22 cellular contexts compared by ENCODE assay signal in the genomic region with DNA sequence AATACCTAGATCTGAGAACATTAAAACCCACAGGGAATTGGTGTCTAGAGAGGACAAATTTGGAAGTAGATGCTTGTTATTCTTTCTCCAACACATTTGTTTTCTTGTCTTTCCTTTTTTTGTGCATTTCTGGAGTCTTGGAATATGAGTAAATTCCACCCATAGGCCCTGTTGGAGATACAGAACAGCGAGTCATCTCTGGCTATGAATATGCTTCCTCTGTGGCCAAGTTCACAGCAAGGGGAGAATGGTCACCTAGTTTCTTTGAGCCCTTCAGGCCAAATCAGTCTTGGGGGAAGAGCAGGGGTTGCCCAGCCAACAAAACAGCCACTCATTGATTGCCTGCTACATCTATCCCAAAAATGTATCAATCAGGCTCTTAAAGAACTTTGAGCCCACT. TPM values are rescaled to one million over a fixed set of nuclear protein-coding genes. Genes with fewer than 3 reads are reported as not detected.
DNase-seq lines count a peak whose midpoint lies in the region; ATAC-seq and TF ChIP-seq lines count a peak whose summit lies in the region.
"Had no signal": no experiment of that assay in that cellular context is flagged by ENCODE, and none has a peak within 500 bp of the region (broad histone marks: within the 10 kb centered on the region; RNA-seq: fewer than 3 reads in every experiment).

No MANE protein-coding gene starts in this region.

- TF ChIP-seq EP300 in SK-N-SH (IDR thresholded peaks at IDR 0.05; ENCODE audit: borderline replicate concordance in 1 of 2, low read depth in 1 of 2, low read length in 1 of 2), result no peak

- H3K4me3 ChIP-seq in IMR-90 (ENCODE audit: insufficient read depth, low read depth, low read length) (no peak overlapping the region), astrocyte of the spinal cord (ENCODE audit: low read depth, low read length) (no peak overlapping the region), SK-N-SH (ENCODE audit: low read depth in 2 of 2, low read length in 1 of 2) (no peak overlapping the region)
- H3K4me3 ChIP-seq: cardiac muscle cell, GM12878, Peyer's patch, prostate gland, spleen, thoracic aorta had no signal

- H3K79me2 ChIP-seq in SK-N-SH (ENCODE audit: insufficient read depth), result no peaks in the 10 kb centered on the region

- H4K91ac ChIP-seq in IMR-90 (ENCODE audit: insufficient read depth, low read depth, low read length), result no peak overlapping the region

- CTCF ChIA-PET in IMR-90 (lab: Yijun Ruan, JAX) (no interaction called here), SK-N-SH (lab: Yijun Ruan, JAX) (no interaction called here)

- H2AK5ac ChIP-seq in IMR-90 (ENCODE audit: low read depth, low read length), result no peak overlapping the region

- H4K8ac ChIP-seq in IMR-90 (ENCODE audit: low read depth in 2 of 2, low read length in 2 of 2), result no peak overlapping the region

- H4K20me1 ChIP-seq in IMR-90 (ENCODE audit: insufficient read depth, low read length) (no peaks in the 10 kb centered on the region), SK-N-SH (ENCODE audit: insufficient read depth) (no peaks in the 10 kb centered on the region)

- H3K23ac ChIP-seq in IMR-90 (ENCODE audit: low read depth, low read length), result no peak overlapping the region

- H3K36me3 ChIP-seq in IMR-90 (ENCODE audit: control insufficient read depth, insufficient read depth, low read length) (peaks cover 8% of the 10 kb centered on the region), SK-N-SH (replicated peaks in 1 of 2; ENCODE audit: control insufficient read depth in 1 of 2, insufficient read depth in 2 of 2, low read length in 1 of 2) (peaks cover 23 to 45% of the 10 kb centered on the region in 2 experiments)
- H3K36me3 ChIP-seq: cardiac muscle cell, prostate gland, thoracic aorta had no signal

- peaks cover 3% of the 10 kb centered on the region; the same call in 1 of the 2 replicates for H3K9me3 ChIP-seq in IMR-90 (ENCODE audit: control insufficient read depth, insufficient read depth, low read length)
- peaks cover 10% of the 10 kb centered on the region; the same call in 1 of the 2 replicates for H3K9me3 ChIP-seq in SK-N-SH
- H3K9me3 ChIP-seq: Peyer's patch, prostate gland, thoracic aorta had no signal

- H3K9me2 ChIP-seq in SK-N-SH, result peaks cover 4% of the 10 kb centered on the region; the same call in 1 of the 2 replicates

- H2BK20ac ChIP-seq in IMR-90 (ENCODE audit: low read depth, low read length), result no peak overlapping the region

- TF ChIP-seq POLR2A in IMR-90 (IDR thresholded peaks at IDR 0.05; ENCODE audit: low read depth, low read length), result no peak

- no CpG with 5 or more reads among the region's 1 CpG for whole genome bisulfite sequencing in IMR-90 (ENCODE audit: extremely low coverage in 2 of 2, insufficient read length in 1 of 2), 2 experiments
- 29% methylated on average over 1 of the region's 1 CpG for WGBS in SK-N-SH (ENCODE audit: low lambda C conversion rate)

- ATAC-seq in IMR-90 (ENCODE audit: low read depth), result peak; percentile 64
- ATAC-seq in Right ventricle myocardium superior (ENCODE audit: poor library complexity), result no peak
- no peak for ATAC-seq in activated CD4-positive, CD25-positive, alpha-beta regulatory T cell treated with anti-CD3 and anti-CD28 coated beads, Interleukin-2, amount 50 U/mL, for 24 hours
- ATAC-seq: GM12878 had no signal

- no peak overlapping the region for H3K56ac ChIP-seq in IMR-90 (ENCODE audit: extremely low read depth, insufficient read depth, low read length)

- no peak overlapping the region for H2BK5ac ChIP-seq in IMR-90 (ENCODE audit: low read depth, low read length, poor library complexity, severe bottlenecking)

- H3K79me1 ChIP-seq in IMR-90 (ENCODE audit: low read depth in 1 of 2, low read length in 2 of 2), result peaks cover 0 to 5% of the 10 kb centered on the region in 2 experiments; a peak in 2 of 4 replicates

- H2AFZ ChIP-seq in IMR-90 (replicated peaks; ENCODE audit: low read length, poor library complexity), result no peak overlapping the region
- no peak overlapping the region for H2AFZ ChIP-seq in SK-N-SH (ENCODE audit: low read depth)

- intact Hi-C loops in IMR-90 (cut with micrococcal nuclease), result no loop called here
- intact Hi-C loops in Right ventricle myocardium superior (cut with DNase I), result no loop called here

- H4K5ac ChIP-seq in IMR-90 (ENCODE audit: low read depth, low read length), result no peak overlapping the region

- dilution Hi-C loops in IMR-90 (cut with HindIII; ENCODE audit: low sequenced_read_pairs, unreplicated experiment), result no loop called here

- H3K9me1 ChIP-seq in IMR-90 (ENCODE audit: insufficient read depth, low read length), result no peaks in the 10 kb centered on the region

- POLR2A ChIA-PET in IMR-90 (lab: Charles Lee; ENCODE audit: unreplicated experiment) (no interaction called here), SK-N-SH (lab: Yijun Ruan, JAX) (no interaction called here)

- H3K4me1 ChIP-seq in IMR-90 (ENCODE audit: control insufficient read depth, insufficient read depth, low read length), result no peaks in the 10 kb centered on the region
- H3K4me1 ChIP-seq in SK-N-SH (ENCODE audit: control insufficient read depth in 1 of 2, insufficient read depth in 2 of 2, low read depth in 1 of 2, low read length in 1 of 2), result no peaks in the 10 kb centered on the region
- H3K4me1 ChIP-seq: Peyer's patch, prostate gland had no signal

- TF ChIP-seq CTCF in IMR-90 (conservative IDR thresholded peaks at IDR 0.05; ENCODE audit: low read depth, low read length) (no peak), astrocyte of the spinal cord (IDR thresholded peaks at IDR 0.05; ENCODE audit: low read depth, low read length) (no peak), SK-N-SH (IDR thresholded peaks at IDR 0.05) (no peak)

- H3K4me2 ChIP-seq in IMR-90 (ENCODE audit: low read depth, low read length), result no peak overlapping the region
- no peak overlapping the region for H3K4me2 ChIP-seq in SK-N-SH

- H3K27ac ChIP-seq in IMR-90 (ENCODE audit: insufficient read depth, low read length), result no peak overlapping the region
- H3K27ac ChIP-seq in SK-N-SH (ENCODE audit: low read depth in 2 of 2, low read length in 1 of 2), result no peak overlapping the region
- H3K27ac ChIP-seq: cardiac muscle cell, Peyer's patch, prostate gland, spleen, thoracic aorta had no signal

- H3K9ac ChIP-seq in IMR-90 (ENCODE audit: low read depth, low read length), result no peak overlapping the region
- no peak overlapping the region for H3K9ac ChIP-seq in SK-N-SH

- DNase-seq in GM04503 (ENCODE audit: low read depth) (peak; percentile 18), IMR-90 (peak; percentile 72), astrocyte of the spinal cord (ENCODE audit: low read depth, low spot score) (peak; percentile 36), kidney tubule cell (ENCODE audit: low spot score) (peak; percentile 52), G401 (ENCODE audit: low spot score) (no peak), Right ventricle myocardium superior (no peak), SK-N-SH (no peak)
- DNase-seq: activated CD4-positive, alpha-beta T cell treated with anti-CD3 and anti-CD28 coated beads, Interleukin-2, amount 50 U/mL, for 4 hours; activated naive CD4-positive, alpha-beta T cell treated with anti-CD3 and anti-CD28 coated beads for 36 hours; activated T-cell treated with anti-CD3 and anti-CD28 coated beads for 4 hours; effector CD4-positive, alpha-beta T cell; GDM1; hypothalamus; kidney glomerular epithelial cell; nephron progenitor cell; Peyer's patch; spleen had no signal

- no peaks in the 10 kb centered on the region for H3F3A ChIP-seq in SK-N-SH (replicated peaks; ENCODE audit: insufficient read depth)

- in situ Hi-C loops in IMR-90 (cut with MboI; ENCODE audit: low sequenced_read_pairs), result no loop called here
- in situ Hi-C loops in astrocyte of the spinal cord (cut with HindIII; ENCODE audit: low sequenced_read_pairs), result no loop called here
- in situ Hi-C loops in G401 (cut with HindIII; ENCODE audit: low sequenced_read_pairs), result no loop called here

- H3K18ac ChIP-seq in IMR-90 (ENCODE audit: low read depth, low read length), result no peak overlapping the region

- no peak overlapping the region for H2BK15ac ChIP-seq in IMR-90 (ENCODE audit: low read depth, low read length)

- H3K27me3 ChIP-seq in IMR-90 (ENCODE audit: control insufficient read depth, insufficient read depth, low read length) (no peaks in the 10 kb centered on the region), SK-N-SH (ENCODE audit: insufficient read depth) (no peaks in the 10 kb centered on the region)
- H3K27me3 ChIP-seq: cardiac muscle cell, Peyer's patch, spleen had no signal

- no TSS peak for BruUV-seq in IMR-90 (replicated peaks; lab: Mats Ljungman, UMichigan)

- H2AK9ac ChIP-seq in IMR-90 (replicated peaks; ENCODE audit: low read depth, low read length, poor library complexity), result no peak overlapping the region

- no peak overlapping the region for H2BK120ac ChIP-seq in IMR-90 (ENCODE audit: low read depth, low read length)

- H3K4ac ChIP-seq in IMR-90 (ENCODE audit: low read depth, low read length), result no peak overlapping the region

- TF ChIP-seq RAD21 in IMR-90 (IDR thresholded peaks at IDR 0.05; ENCODE audit: low read length) (no peak), SK-N-SH (IDR thresholded peaks at IDR 0.05; ENCODE audit: low read length) (no peak)

- H3K14ac ChIP-seq in IMR-90 (replicated peaks; ENCODE audit: low read depth, low read length), result no peak overlapping the region

TF ChIP-seq in IMR-90, 13 proteins besides CTCF, POLR2A, EP300 and RAD21 (continues in another document):
- TF ChIP-seq BHLHE40 (IDR thresholded peaks at IDR 0.05; ENCODE audit: low read depth, low read length), result no peak
- TF ChIP-seq NFE2L2 (IDR thresholded peaks at IDR 0.05; ENCODE audit: low read depth, low read length), result no peak

RNA-seq across cellular contexts. Expression of gene SP140L, which starts 31.3 kb away (rescaled TPM):
- 5.4 and 9.2 TPM in 2 replicates for total RNA-seq in IMR-90 (2012; rRNA removed)
- 9.5 and 11.2 TPM in 2 replicates for polyA plus RNA-seq in IMR-90 (2012; rRNA removed)
- 2.2 and 3.5 TPM in 2 replicates for polyA plus RNA-seq in IMR-90 (2012; cell fraction: cytosol; rRNA removed)
- polyA plus RNA-seq in IMR-90 (2012; cell fraction: nucleus; rRNA removed; ENCODE audit: low replicate concordance), result 33.2 and 45.3 TPM in 2 replicates
- total RNA-seq in G401 (2014; rRNA removed; shearing (Covaris generic)), result 0.07 TPM in 1 of 2 replicates, not detected in the other
- total RNA-seq in Right ventricle myocardium superior, result 5.5 TPM
- polyA plus RNA-seq in SK-N-SH (2012; rRNA removed), result 13.5 and 18.0 TPM in 2 replicates
- 11.7 and 13.1 TPM in 2 replicates for polyA plus RNA-seq in SK-N-SH (2012; cell fraction: cytosol; rRNA removed)
- 22.2 and 44.3 TPM in 2 replicates for polyA plus RNA-seq in SK-N-SH (2012; cell fraction: nucleus; rRNA removed)
- polyA plus RNA-seq: cardiac muscle cell had no signal

RNA-seq across cellular contexts. Expression of gene SP100, which starts 57.7 kb away (rescaled TPM):
- 69.0 and 82.5 TPM in 2 replicates for total RNA-seq in IMR-90 (2012; rRNA removed)
- 42.5 and 50.6 TPM in 2 replicates for polyA plus RNA-seq in IMR-90 (2012; rRNA removed)
- 9.2 and 19.8 TPM in 2 replicates for polyA plus RNA-seq in IMR-90 (2012; cell fraction: cytosol; rRNA removed)
- 5.2 and 60.9 TPM in 2 replicates for polyA plus RNA-seq in IMR-90 (2012; cell fraction: nucleus; rRNA removed; ENCODE audit: low replicate concordance)
- 1.2 TPM in 1 of 2 replicates, not detected in the other for total RNA-seq in G401 (2014; rRNA removed; shearing (Covaris generic))
- 50.9 TPM for total RNA-seq in Right ventricle myocardium superior
- 38.1 and 50.6 TPM in 2 replicates for polyA plus RNA-seq in SK-N-SH (2012; rRNA removed)
- polyA plus RNA-seq in SK-N-SH (2012; cell fraction: cytosol; rRNA removed), result 51.6 and 62.3 TPM in 2 replicates
- 23.2 and 49.5 TPM in 2 replicates for polyA plus RNA-seq in SK-N-SH (2012; cell fraction: nucleus; rRNA removed)
- total RNA-seq: cardiac muscle cell had no signal

Comparison
In these comparisons a context has a peak if more than half of its experiments do, and no peak if none do; other contexts are left out.
1. DNase-seq: peak in GM04503 (single experiment), IMR-90 (single experiment), astrocyte of the spinal cord (single experiment) and kidney tubule cell (single experiment); none in G401 (single experiment), Right ventricle myocardium superior (single experiment) and SK-N-SH (single experiment).
2. RNA of gene SP100, which starts 57.7 kb away (total RNA-seq): 69.0 to 82.5 TPM in IMR-90 and 50.9 TPM in Right ventricle myocardium superior (single experiment); 1.2 TPM in G401; every median in the first group is over 10 times any median in the second.